Comparison of ENCODE assay signal across 19 cellular contexts in genomic region chr2:29050591-29050990, GRCh38. TPM values are rescaled to one million over a fixed set of nuclear protein-coding genes. Genes with fewer than 3 reads are reported as not detected.
A peak's percentile ranks its signal among the peaks of the same experiment; 100 is the strongest.
DNase-seq lines count a peak whose midpoint lies in the region; ATAC-seq and TF ChIP-seq lines count a peak whose summit lies in the region.
"Had no signal": no experiment of that assay in that cellular context is flagged by ENCODE, and none has a peak within 500 bp of the region (broad histone marks: within the 10 kb centered on the region; RNA-seq: fewer than 3 reads in every experiment).

No MANE protein-coding gene starts in this region.

- H3K36me3 ChIP-seq in WERI-Rb-1 (no peaks in the 10 kb centered on the region), thyroid gland (no peaks in the 10 kb centered on the region), mucosa of descending colon (ENCODE audit: low read depth) (no peaks in the 10 kb centered on the region)
- H3K36me3 ChIP-seq: SJSA1 had no signal

- H3K27ac ChIP-seq in WERI-Rb-1, result peak overlapping the region; percentile 80
- H3K27ac ChIP-seq in thyroid gland, result no peak overlapping the region
- H3K27ac ChIP-seq: RWPE1, SJSA1 had no signal

- intact Hi-C loops in thyroid gland (cut with DNase I), result no loop called here
- intact Hi-C loops in mucosa of descending colon (cut with DNase I, micrococcal nuclease), result no loop called here

- no peak for ATAC-seq in mucosa of descending colon

- 77 to 85% methylated on average over 8 of the region's 8 CpGs for WGBS in thyroid gland, 2 donors

- H3K4me3 ChIP-seq in WERI-Rb-1 (ENCODE audit: low read depth, low read length) (no peak overlapping the region), thyroid gland (replicated peaks in 1 of 3) (no peak overlapping the region), mucosa of descending colon (no peak overlapping the region)
- H3K4me3 ChIP-seq: SJSA1 had no signal

- no peak for TF ChIP-seq POLR2A in thyroid gland (IDR thresholded peaks at IDR 0.05)

- H3K27me3 ChIP-seq in WERI-Rb-1 (ENCODE audit: insufficient read depth, low read depth, severe bottlenecking) (no peaks in the 10 kb centered on the region), thyroid gland (no peaks in the 10 kb centered on the region)
- H3K27me3 ChIP-seq: SJSA1 had no signal

- H3K9me3 ChIP-seq in WERI-Rb-1 (ENCODE audit: severe bottlenecking) (no peaks in the 10 kb centered on the region), thyroid gland (no peaks in the 10 kb centered on the region), mucosa of descending colon (no peaks in the 10 kb centered on the region)
- H3K9me3 ChIP-seq: SJSA1 had no signal

- H3K4me1 ChIP-seq in thyroid gland (no peaks in the 10 kb centered on the region), mucosa of descending colon (ENCODE audit: low read depth) (no peaks in the 10 kb centered on the region)
- H3K4me1 ChIP-seq: SJSA1 had no signal

- TF ChIP-seq CTCF in WERI-Rb-1 (IDR thresholded peaks at IDR 0.05; ENCODE audit: low read depth, low read length), result no peak
- TF ChIP-seq CTCF in thyroid gland (IDR thresholded peaks at IDR 0.05), result no peak
- no peak for TF ChIP-seq CTCF in mucosa of descending colon (IDR thresholded peaks at IDR 0.05)

- DNase-seq in DMS79 (lab: John Stamatoyannopoulos, UW), result peak; percentile 91
- DNase-seq in NCI-H187 treated with DMSO at 0.1 percent for 48 hours (lab: John Stamatoyannopoulos, UW), result peak; percentile 73
- peak; percentile 94 for DNase-seq in WERI-Rb-1
- peak; percentile 71 for DNase-seq in retina
- DNase-seq in thyroid gland, result no peak
- no peak for DNase-seq in mucosa of descending colon
- DNase-seq in hippocampal formation (lab: John Stamatoyannopoulos, UW), result no peak
- DNase-seq: CD8-positive, alpha-beta memory T cell; DMS53; HCEC 1CT; NCI-H1436; NCI-H2171 treated with DMSO at 0.1 percent for 48 hours; NCI-H510A; NK-92 treated with Interleukin-12 subunit alpha and Interleukin-12 subunit beta, amount 100 ng/mL, for 24 hours; OCI-M1 had no signal

RNA-seq across cellular contexts. Expression of gene PCARE, which starts 23.7 kb away (rescaled TPM):
- total RNA-seq in thyroid gland, result under 1 TPM in 1 of 4 donors, not detected in 3; 0.11 TPM
- not detected for total RNA-seq in mucosa of descending colon
- total RNA-seq: B cell; CD8-positive, alpha-beta memory T cell; HT-29; SJSA1 had no signal

Comparison
In these comparisons a context has a peak if more than half of its experiments do, and no peak if none do; other contexts are left out.
1. DNase-seq: peak in DMS79 (single experiment), NCI-H187 treated with DMSO at 0.1 percent for 48 hours (single experiment), WERI-Rb-1 (single experiment) and retina (single experiment); none in thyroid gland (0 of 2), mucosa of descending colon (0 of 3) and hippocampal formation (0 of 2).